22 cellular contexts compared by ENCODE assay signal in the genomic region with DNA sequence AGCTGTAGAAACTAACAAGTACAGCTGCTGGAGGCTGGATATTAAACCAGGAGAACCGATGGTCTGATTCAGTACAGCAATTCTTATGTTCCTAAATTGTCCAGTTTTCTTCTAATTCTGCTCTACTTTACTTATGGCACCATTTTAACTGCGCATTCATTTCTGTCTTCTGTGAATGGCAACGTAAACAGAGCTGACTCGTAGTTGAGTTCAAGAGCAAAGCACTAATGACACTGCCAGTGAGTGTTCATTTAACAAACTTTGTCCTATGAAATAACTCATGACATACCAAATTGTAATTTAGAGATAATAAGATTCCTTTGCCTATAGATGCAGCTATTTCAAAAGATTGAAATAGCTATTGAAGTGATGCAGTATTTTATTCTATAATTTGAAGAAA. TPM values are rescaled to one million over a fixed set of nuclear protein-coding genes. Genes with fewer than 3 reads are reported as not detected.
A peak's percentile ranks its signal among the peaks of the same experiment; 100 is the strongest.
DNase-seq lines count a peak whose midpoint lies in the region; ATAC-seq, FAIRE-seq and TF ChIP-seq lines count a peak whose summit lies in the region.
"Had no signal": no experiment of that assay in that cellular context is flagged by ENCODE, and none has a peak within 500 bp of the region (broad histone marks: within the 10 kb centered on the region; RNA-seq: fewer than 3 reads in every experiment).

No MANE protein-coding gene starts in this region.

- no peak for TF ChIP-seq POLR2A in GM12878 (IDR thresholded peaks at IDR 0.05; ENCODE audit: low read depth, low read length)
- TF ChIP-seq POLR2A in right lobe of liver (IDR thresholded peaks at IDR 0.05): no peak

- H3K27me3 ChIP-seq in GM12878 (replicated peaks in 1 of 2; ENCODE audit: control insufficient read depth in 2 of 2, insufficient read depth in 2 of 2, low read length in 1 of 2) (no peaks in the 10 kb centered on the region), right lobe of liver (no peaks in the 10 kb centered on the region), MG63 (no peaks in the 10 kb centered on the region)
- H3K27me3 ChIP-seq: BE2C had no signal

- RAD21 ChIA-PET in GM12878 (lab: Charles Lee; ENCODE audit: unreplicated experiment): interaction anchor here (0.9 to 5.1 kb wide), 21 partner anchors 12 to 449 kb away, joined by 3 to 67 read pairs (median 5); partner anchors contain the start of gene BCHE

- no peak for TF ChIP-seq EP300 in GM12878 (IDR thresholded peaks at IDR 0.05; ENCODE audit: borderline replicate concordance in 1 of 2, control insufficient read depth in 1 of 2, low read depth in 2 of 2, low read length in 2 of 2)

- H3K9me3 ChIP-seq in GM12878 (replicated peaks; ENCODE audit: control insufficient read depth, insufficient read depth, low read length) (no peaks in the 10 kb centered on the region), right lobe of liver (no peaks in the 10 kb centered on the region), MG63 (no peaks in the 10 kb centered on the region)
- H3K9me3 ChIP-seq: BE2C, Caco-2 had no signal

- no peak for FAIRE-seq in GM12878 (lab: Jason Lieb, UNC)
- FAIRE-seq: A204.1, D721Med, GM12892, GM18507 had no signal

- CTCF ChIA-PET in GM12878 (lab: Yijun Ruan, JAX): interaction anchor here (0.7 to 1.8 kb wide), 8 partner anchors 9 to 449 kb away, joined by 3 to 7 read pairs (median 3); no protein-coding TSS in a partner anchor

- H3K27ac ChIP-seq in GM12878 (ENCODE audit: control insufficient read depth, insufficient read depth) (no peak overlapping the region), right lobe of liver (no peak overlapping the region)

- H3K9ac ChIP-seq in GM12878 (ENCODE audit: control insufficient read depth, insufficient read depth, low read length): no peak overlapping the region

- 1% methylated on average over 4 of the region's 4 CpGs for WGBS in GM12878 (ENCODE audit: insufficient coverage, insufficient replicate concordance, low lambda C conversion rate, missing lambda C conversion rate)
- WGBS in right lobe of liver (ENCODE audit: insufficient coverage, low coverage, low lambda C conversion rate, missing lambda C conversion rate): 46% methylated on average over 4 of the region's 4 CpGs

- POLR2A ChIA-PET in GM12878 (lab: Charles Lee): interaction anchor here (0.6 to 3.4 kb wide), 8 partner anchors 9 to 67 kb away, joined by 3 to 13 read pairs (median 4); no protein-coding TSS in a partner anchor

- H3K4me1 ChIP-seq in GM12878 (ENCODE audit: control insufficient read depth, insufficient read depth, low read length) (no peaks in the 10 kb centered on the region), right lobe of liver (peaks cover 0 to 22% (median 2%) of the 10 kb centered on the region in 4 donors)
- H3K4me1 ChIP-seq: BE2C had no signal

- H4K20me1 ChIP-seq in GM12878 (ENCODE audit: control insufficient read depth, insufficient read depth): no peaks in the 10 kb centered on the region

- BruUV-seq in GM12878 (replicated peaks; lab: Mats Ljungman, UMichigan): no TSS peak

- intact Hi-C loops in GM12878 (cut with micrococcal nuclease; ENCODE audit: unreplicated experiment) (no loop called here), right lobe of liver (cut with DNase I) (no loop called here)

- H3K4me2 ChIP-seq in GM12878 (ENCODE audit: control insufficient read depth, insufficient read depth): no peak overlapping the region
- H3K4me2 ChIP-seq: GM23338 had no signal

- TF ChIP-seq CTCF in GM12878 (IDR thresholded peaks at IDR 0.05 in 2 of 3, conservative IDR thresholded peaks at IDR 0.05 in 1 of 3; ENCODE audit: control insufficient read depth in 2 of 3, extremely low read depth in 1 of 3, insufficient read depth in 1 of 3, low read depth in 3 of 3, low read length in 3 of 3) (no peak), right lobe of liver (IDR thresholded peaks at IDR 0.05) (no peak)

- in situ Hi-C loops in GM12878 (cut with MboI): no loop called here

- SMC1A ChIA-PET in GM12878 (lab: Charles Lee; ENCODE audit: uncharacterized antibody, unreplicated experiment): interaction anchor here (0.6 to 7.7 kb wide), 23 partner anchors 10 to 447 kb away, joined by 3 to 104 read pairs (median 4); no protein-coding TSS in a partner anchor

- H3K36me3 ChIP-seq in GM12878 (ENCODE audit: control insufficient read depth in 2 of 2, insufficient read depth in 2 of 2, low read length in 1 of 2): no peaks in the 10 kb centered on the region
- H3K36me3 ChIP-seq in right lobe of liver: no peaks in the 10 kb centered on the region
- no peaks in the 10 kb centered on the region for H3K36me3 ChIP-seq in MG63

- DNase-seq in ELR (ENCODE audit: low read depth) (peak; percentile 45), GM12878 (ENCODE audit: low read depth, low spot score) (no peak), right lobe of liver (no peak), MG63 (no peak)
- DNase-seq: ACHN; BE2C; C1 segment of cervical spinal cord; Caco-2; CD4-positive, CD25-positive, alpha-beta regulatory T cell; DMS79 treated with DMSO at 0.1 percent for 48 hours; H7; HFFc6; KG1 had no signal

- H3K4me3 ChIP-seq in GM12878: no peak overlapping the region
- no peak overlapping the region for H3K4me3 ChIP-seq in right lobe of liver
- no peak overlapping the region for H3K4me3 ChIP-seq in MG63
- H3K4me3 ChIP-seq: GM23338 had no signal

- H3K79me2 ChIP-seq in GM12878 (ENCODE audit: control insufficient read depth, insufficient read depth, low read length): no peaks in the 10 kb centered on the region

- peak; percentile 48 for ATAC-seq in GM18867 (IDR thresholded peaks at IDR 0.05; ENCODE audit: unreplicated experiment)
- peak; percentile 67 for ATAC-seq in GM12878
- peak in 3 of 4 donors; percentile 46 to 52 (median 48) for ATAC-seq in right lobe of liver
- no peak for ATAC-seq in HG02642 (IDR thresholded peaks at IDR 0.05; ENCODE audit: poor library complexity, unreplicated experiment)
- ATAC-seq: GM23338, HCT116 had no signal

- no peak overlapping the region for H2AFZ ChIP-seq in GM12878 (ENCODE audit: control insufficient read depth, low read depth, low read length)
- H2AFZ ChIP-seq: GM23338 had no signal

- no peak for TF ChIP-seq RAD21 in GM12878 (IDR thresholded peaks at IDR 0.05; ENCODE audit: insufficient read depth, low read depth, low read length)

TF ChIP-seq in GM12878, 131 proteins besides CTCF, POLR2A, EP300 and RAD21 (continues in another document):
- TF ChIP-seq POU2F2 (IDR thresholded peaks at IDR 0.05; ENCODE audit: borderline replicate concordance, low read depth, low read length) (no peak), USF1 (IDR thresholded peaks at IDR 0.05; ENCODE audit: borderline replicate concordance, extremely low read length, insufficient read depth, low read depth, low read length) (no peak), ZSCAN29 (IDR thresholded peaks at IDR 0.05) (0 out of 2 replicates have a peak, but pooled peaks have one; percentile 18), ZZZ3 (IDR thresholded peaks at IDR 0.05; ENCODE audit: control insufficient read depth, insufficient read length, low read depth) (no peak), IKZF2 (IDR thresholded peaks at IDR 0.05) (no peak)
- TF ChIP-seq, protein P1, sequence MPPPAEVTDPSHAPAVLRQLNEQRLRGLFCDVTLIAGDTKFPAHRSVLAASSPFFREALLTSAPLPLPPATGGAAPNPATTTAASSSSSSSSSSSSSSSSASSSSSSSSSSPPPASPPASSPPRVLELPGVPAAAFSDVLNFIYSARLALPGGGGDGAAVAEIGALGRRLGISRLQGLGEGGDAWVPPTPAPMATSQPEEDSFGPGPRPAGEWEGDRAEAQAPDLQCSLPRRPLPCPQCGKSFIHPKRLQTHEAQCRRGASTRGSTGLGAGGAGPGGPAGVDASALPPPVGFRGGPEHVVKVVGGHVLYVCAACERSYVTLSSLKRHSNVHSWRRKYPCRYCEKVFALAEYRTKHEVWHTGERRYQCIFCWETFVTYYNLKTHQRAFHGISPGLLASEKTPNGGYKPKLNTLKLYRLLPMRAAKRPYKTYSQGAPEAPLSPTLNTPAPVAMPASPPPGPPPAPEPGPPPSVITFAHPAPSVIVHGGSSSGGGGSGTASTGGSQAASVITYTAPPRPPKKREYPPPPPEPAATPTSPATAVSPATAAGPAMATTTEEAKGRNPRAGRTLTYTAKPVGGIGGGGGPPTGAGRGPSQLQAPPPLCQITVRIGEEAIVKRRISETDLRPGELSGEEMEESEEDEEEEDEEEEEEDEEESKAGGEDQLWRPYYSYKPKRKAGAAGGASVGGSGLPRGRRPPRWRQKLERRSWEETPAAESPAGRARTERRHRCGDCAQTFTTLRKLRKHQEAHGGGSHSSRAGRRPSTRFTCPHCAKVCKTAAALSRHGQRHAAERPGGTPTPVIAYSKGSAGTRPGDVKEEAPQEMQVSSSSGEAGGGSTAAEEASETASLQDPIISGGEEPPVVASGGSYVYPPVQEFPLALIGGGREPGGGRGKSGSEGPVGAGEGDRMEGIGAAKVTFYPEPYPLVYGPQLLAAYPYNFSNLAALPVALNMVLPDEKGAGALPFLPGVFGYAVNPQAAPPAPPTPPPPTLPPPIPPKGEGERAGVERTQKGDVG (CRISPR knock-in tag; IDR thresholded peaks at IDR 0.05): no peak

RNA-seq across cellular contexts. Expression of gene BCHE, which starts 48.7 kb away (rescaled TPM):
- total RNA-seq in GM12878 (2013; cell fraction: nucleolus; rRNA removed): 301 and 307 TPM in 2 replicates
- total RNA-seq in GM12878 (2014; rRNA removed): 18.2 and 22.6 TPM in 2 replicates
- 29.3 and 32.4 TPM in 2 replicates for total RNA-seq in GM12878 (2014; rRNA removed; fragmentation: Illumina TruSeq; extraction: Trizol)
- total RNA-seq in GM12878 (2021): 16.3 and 16.8 TPM in 2 replicates
- polyA plus RNA-seq in GM12878 (2011; ENCODE audit: low read depth): 0.49 TPM
- polyA plus RNA-seq in GM12878 (2011; rRNA removed): 233 and 435 TPM in 2 replicates
- 73.1 and 90.3 TPM in 2 replicates for polyA plus RNA-seq in GM12878 (2011; cell fraction: cytosol; rRNA removed)
- polyA plus RNA-seq in GM12878 (2011; cell fraction: nucleus; rRNA removed): 83.6 and 115 TPM in 2 replicates
- 0.27 and 0.36 TPM in 2 replicates for polyA plus RNA-seq in GM12878 (2012)
- 33.1 and 43.5 TPM in 2 replicates for polyA plus RNA-seq in GM12878 (2014; fragmentation: Illumina TruSeq; extraction: Trizol)
- polyA plus RNA-seq in GM12878 (2014; fragmentation: Nextera tagmentation; extraction: Ambion mirVana): 10 to 100 TPM; 36.0 to 54.5 TPM
- 12.6 and 17.3 TPM in 2 replicates for polyA plus RNA-seq in GM12878 (2014; rRNA removed)
- 10 to 100 TPM; 26.5 to 29.3 TPM for polyA plus RNA-seq in GM12878 (2016; fragmentation: Nextera tagmentation; extraction: Ambion mirVana)
- 148 and 163 TPM in 2 replicates for polyA minus RNA-seq in GM12878 (2011; rRNA and poly(A)+ RNA removed)
- polyA minus RNA-seq in GM12878 (2011; cell fraction: cytosol; rRNA and poly(A)+ RNA removed): 35.0 and 39.0 TPM in 2 replicates
- 172 and 176 TPM in 2 replicates for polyA minus RNA-seq in GM12878 (2011; cell fraction: nucleus; rRNA and poly(A)+ RNA removed)
- total RNA-seq in right lobe of liver: 10 to 100 TPM; 28.4 to 53.8 (median 34.4) TPM
- not detected in 2 replicates for total RNA-seq in MG63 (2014; rRNA removed; shearing (Covaris generic); ENCODE audit: low replicate concordance)
- total RNA-seq: Caco-2; CD4-positive, CD25-positive, alpha-beta regulatory T cell; G401; HFFc6 had no signal
- polyA plus RNA-seq: CD4-positive, CD25-positive, alpha-beta regulatory T cell had no signal

Comparison
In these comparisons a context has a peak if more than half of its experiments do, and no peak if none do; other contexts are left out.
1. RNA of gene BCHE, which starts 48.7 kb away (total RNA-seq): 28.4 to 53.8 TPM in right lobe of liver and 16.3 to 307 TPM in GM12878; not detected in MG63; every median in the first group is over 10 times any median in the second.